In genomic region chr20:57707320-57707719, GRCh38 we compare ENCODE assay signal across 10 cellular contexts. TPM values are rescaled to one million over a fixed set of nuclear protein-coding genes. Genes with fewer than 3 reads are reported as not detected.
DNase-seq lines count a peak whose midpoint lies in the region; ATAC-seq and TF ChIP-seq lines count a peak whose summit lies in the region.
"Had no signal": no experiment of that assay in that cellular context is flagged by ENCODE, and none has a peak within 500 bp of the region (broad histone marks: within the 10 kb centered on the region; RNA-seq: fewer than 3 reads in every experiment).

No MANE protein-coding gene starts in this region.

- H3K27me3 ChIP-seq in iPS-20b (ENCODE audit: insufficient read depth, low read length) (peaks cover 33% of the 10 kb centered on the region), stomach (no peaks in the 10 kb centered on the region)

- peaks cover 47% of the 10 kb centered on the region for H3K27me3 Mint-ChIP-seq in activated CD4-positive, alpha-beta T cell treated with anti-CD3 and anti-CD28 coated beads, Interleukin-2, amount 10 ng/mL, durations not matched to agents 24 days and 14 days
- peaks cover 39% of the 10 kb centered on the region for H3K27me3 Mint-ChIP-seq in activated T-helper 1 cell treated with anti-CD3 and anti-CD28 coated beads, Interleukin-12 subunit alpha, Interleukin-12 subunit beta, Interleukin-2, Interleukin-4 antibody, amounts not matched to agents 30 ng/mL and 10 ng/mL and 1 ng/mL, durations not matched to agents 14 hours and 24 hours and 36 hours (ENCODE audit: insufficient read depth)

- no peak for ATAC-seq in GM21367 (IDR thresholded peaks at IDR 0.05; ENCODE audit: unreplicated experiment)

- H3K4me3 ChIP-seq in iPS-20b (ENCODE audit: low read length) (peak overlapping the region; percentile 90), stomach (peak overlapping the region in 1 of 4 donors; percentile 58)

- no peak overlapping the region for H3K9ac ChIP-seq in iPS-20b (ENCODE audit: low read depth, low read length)

- peaks cover 16% of the 10 kb centered on the region for H3K4me1 Mint-ChIP-seq in activated CD4-positive, alpha-beta T cell treated with anti-CD3 and anti-CD28 coated beads, Interleukin-2, amount 10 ng/mL, durations not matched to agents 24 days and 14 days
- peaks cover 15% of the 10 kb centered on the region for H3K4me1 Mint-ChIP-seq in activated T-helper 1 cell treated with anti-CD3 and anti-CD28 coated beads, Interleukin-12 subunit alpha, Interleukin-12 subunit beta, Interleukin-2, Interleukin-4 antibody, amounts not matched to agents 30 ng/mL and 10 ng/mL and 1 ng/mL, durations not matched to agents 14 hours and 24 hours and 36 hours (ENCODE audit: low read depth)

- DNase-seq in activated CD4-positive, alpha-beta T cell treated with anti-CD3 and anti-CD28 coated beads, Interleukin-2, amount 10 ng/mL, durations not matched to agents 24 days and 14 days, result no peak
- no peak for DNase-seq in activated CD4-positive, alpha-beta T cell treated with anti-CD3 and anti-CD28 coated beads for 4 hours
- no peak for DNase-seq in activated T-helper 1 cell treated with anti-CD3 and anti-CD28 coated beads, Interleukin-12 subunit alpha, Interleukin-12 subunit beta, Interleukin-2, Interleukin-4 antibody, amounts not matched to agents 30 ng/mL and 10 ng/mL and 1 ng/mL, durations not matched to agents 14 hours and 24 hours and 36 hours (ENCODE audit: low spot score)
- DNase-seq in stomach, result no peak
- no peak for DNase-seq in stimulated activated CD4-positive, alpha-beta T cell treated with anti-CD3 and anti-CD28 coated beads, Interleukin-1b, Interleukin-23, amount 100 ng/mL, for 48 hours
- no peak for DNase-seq in C1 segment of cervical spinal cord (lab: John Stamatoyannopoulos, UW)
- DNase-seq: activated naive CD4-positive, alpha-beta T cell; NCI-H774 had no signal

- H3K9me3 ChIP-seq in iPS-20b (ENCODE audit: insufficient read depth, low read depth, low read length) (no peaks in the 10 kb centered on the region), stomach (no peaks in the 10 kb centered on the region)

- no peaks in the 10 kb centered on the region for H3K9me3 Mint-ChIP-seq in activated CD4-positive, alpha-beta T cell treated with anti-CD3 and anti-CD28 coated beads, Interleukin-2, amount 10 ng/mL, durations not matched to agents 24 days and 14 days
- no peaks in the 10 kb centered on the region for H3K9me3 Mint-ChIP-seq in activated T-helper 1 cell treated with anti-CD3 and anti-CD28 coated beads, Interleukin-12 subunit alpha, Interleukin-12 subunit beta, Interleukin-2, Interleukin-4 antibody, amounts not matched to agents 30 ng/mL and 10 ng/mL and 1 ng/mL, durations not matched to agents 14 hours and 24 hours and 36 hours

- no peak overlapping the region for H3K27ac Mint-ChIP-seq in activated CD4-positive, alpha-beta T cell treated with anti-CD3 and anti-CD28 coated beads, Interleukin-2, amount 10 ng/mL, durations not matched to agents 24 days and 14 days
- no peak overlapping the region for H3K27ac Mint-ChIP-seq in activated T-helper 1 cell treated with anti-CD3 and anti-CD28 coated beads, Interleukin-12 subunit alpha, Interleukin-12 subunit beta, Interleukin-2, Interleukin-4 antibody, amounts not matched to agents 30 ng/mL and 10 ng/mL and 1 ng/mL, durations not matched to agents 14 hours and 24 hours and 36 hours

- H3K36me3 ChIP-seq in iPS-20b (ENCODE audit: insufficient read depth, low read depth, low read length) (no peaks in the 10 kb centered on the region), stomach (no peaks in the 10 kb centered on the region)

- H3K27ac ChIP-seq in iPS-20b (ENCODE audit: low read length) (no peak overlapping the region), stomach (peak overlapping the region in 4 of 5 donors; percentile 66 to 93 (median 82))

- H3K4me1 ChIP-seq in iPS-20b (ENCODE audit: insufficient read depth, low read length) (peaks cover 18% of the 10 kb centered on the region), stomach (peaks cover 27 to 50% (median 36%) of the 10 kb centered on the region in 4 donors)

- WGBS in stomach, 5 donors, result 68 to 80% (median 73%) methylated on average over 7 of the region's 7 CpGs

- no peak for TF ChIP-seq EP300 in stomach (IDR thresholded peaks at IDR 0.05)

- peak overlapping the region; percentile 34 for H3K4me3 Mint-ChIP-seq in activated CD4-positive, alpha-beta T cell treated with anti-CD3 and anti-CD28 coated beads, Interleukin-2, amount 10 ng/mL, durations not matched to agents 24 days and 14 days
- H3K4me3 Mint-ChIP-seq in activated T-helper 1 cell treated with anti-CD3 and anti-CD28 coated beads, Interleukin-12 subunit alpha, Interleukin-12 subunit beta, Interleukin-2, Interleukin-4 antibody, amounts not matched to agents 30 ng/mL and 10 ng/mL and 1 ng/mL, durations not matched to agents 14 hours and 24 hours and 36 hours, result peak overlapping the region; percentile 59

- no peak for TF ChIP-seq POLR2A in stomach (IDR thresholded peaks at IDR 0.05)

- intact Hi-C loops in activated CD4-positive, alpha-beta T cell treated with anti-CD3 and anti-CD28 coated beads, Interleukin-2, amount 10 ng/mL, durations not matched to agents 24 days and 14 days (cut with micrococcal nuclease), result no loop called here
- intact Hi-C loops in activated T-helper 1 cell treated with anti-CD3 and anti-CD28 coated beads, Interleukin-12 subunit alpha, Interleukin-12 subunit beta, Interleukin-2, Interleukin-4 antibody, amounts not matched to agents 30 ng/mL and 10 ng/mL and 1 ng/mL, durations not matched to agents 14 hours and 24 hours and 36 hours (cut with micrococcal nuclease), result loop anchor here (5.0 kb wide), 1 partner anchor 315 kb away; the partner anchor contains the start of gene RBM38
- intact Hi-C loops in stomach (cut with DNase I; ENCODE audit: low total_unique reads), result no loop called here

- no peaks in the 10 kb centered on the region for H3K36me3 Mint-ChIP-seq in activated CD4-positive, alpha-beta T cell treated with anti-CD3 and anti-CD28 coated beads, Interleukin-2, amount 10 ng/mL, durations not matched to agents 24 days and 14 days (ENCODE audit: low read depth)
- H3K36me3 Mint-ChIP-seq in activated T-helper 1 cell treated with anti-CD3 and anti-CD28 coated beads, Interleukin-12 subunit alpha, Interleukin-12 subunit beta, Interleukin-2, Interleukin-4 antibody, amounts not matched to agents 30 ng/mL and 10 ng/mL and 1 ng/mL, durations not matched to agents 14 hours and 24 hours and 36 hours (ENCODE audit: low read depth), result peaks cover 3% of the 10 kb centered on the region

- TF ChIP-seq CTCF in stomach (IDR thresholded peaks at IDR 0.05), result no peak

RNA-seq across cellular contexts. Expression of gene PMEPA1, which starts 2.5 kb away (rescaled TPM):
- 0.66 and 0.82 TPM in 2 replicates for total RNA-seq in activated CD4-positive, alpha-beta T cell treated with anti-CD3 and anti-CD28 coated beads, Interleukin-2, amount 10 ng/mL, durations not matched to agents 24 days and 14 days
- total RNA-seq in activated T-helper 1 cell treated with anti-CD3 and anti-CD28 coated beads, Interleukin-12 subunit alpha, Interleukin-12 subunit beta, Interleukin-2, Interleukin-4 antibody, amounts not matched to agents 30 ng/mL and 10 ng/mL and 1 ng/mL, durations not matched to agents 14 hours and 24 hours and 36 hours, result 0.57 and 0.66 TPM in 2 replicates
- 10 to 100 TPM in 2 of 5 donors, 1 to 10 TPM in 2, not detected in 1; 5.3 to 17.2 (median 10.7) TPM for total RNA-seq in stomach
- polyA plus RNA-seq in stomach, result 10 to 100 TPM in 1 of 3 donors, 1 to 10 TPM in 2; 5.3 to 12.5 (median 5.4) TPM
